ENCODE assay signal across 9 cellular contexts in genomic region chr5:10140195-10140973, GRCh38.
A peak's percentile ranks its signal among the peaks of the same experiment; 100 is the strongest.
DNase-seq lines count a peak whose midpoint lies in the region; ATAC-seq and TF ChIP-seq lines count a peak whose summit lies in the region.
"Had no signal": no experiment of that assay in that cellular context is flagged by ENCODE, and none has a peak within 500 bp of the region (broad histone marks: within the 10 kb centered on the region; RNA-seq: fewer than 3 reads in every experiment).

No MANE protein-coding gene starts in this region.

- H3K27me3 ChIP-seq in PC-3 (ENCODE audit: low read length) = no peaks in the 10 kb centered on the region
- no peaks in the 10 kb centered on the region for H3K27me3 ChIP-seq in CD4-positive, alpha-beta memory T cell (ENCODE audit: insufficient read depth, low read length)
- H3K27me3 ChIP-seq in Karpas-422 (ENCODE audit: low read length) = no peaks in the 10 kb centered on the region

- H3K4me3 Mint-ChIP-seq in stimulated activated naive CD8-positive, alpha-beta T cell treated with anti-CD3 and anti-CD28 coated beads, Interleukin-15, amount 100 ng/mL, for 72 hours = no peak overlapping the region
- H3K4me3 Mint-ChIP-seq in CD4-positive, alpha-beta memory T cell = no peak overlapping the region

- POLR2A ChIA-PET in PC-3 (lab: Charles Lee; ENCODE audit: unreplicated experiment) = no interaction called here
- POLR2A ChIA-PET in CD4-positive, alpha-beta memory T cell (lab: Charles Lee; ENCODE audit: partially characterized antibody) = no interaction called here

- H4K20me1 ChIP-seq in PC-3 (ENCODE audit: low read length) (no peaks in the 10 kb centered on the region), Karpas-422 (ENCODE audit: insufficient read depth, low read depth, low read length) (no peaks in the 10 kb centered on the region)

- H3K4me1 Mint-ChIP-seq in stimulated activated naive CD8-positive, alpha-beta T cell treated with anti-CD3 and anti-CD28 coated beads, Interleukin-15, amount 100 ng/mL, for 72 hours = no peaks in the 10 kb centered on the region
- H3K4me1 Mint-ChIP-seq in CD4-positive, alpha-beta memory T cell = no peaks in the 10 kb centered on the region

- H3K36me3 Mint-ChIP-seq in CD4-positive, alpha-beta memory T cell = no peaks in the 10 kb centered on the region

- peak; percentile 33 for ATAC-seq in stimulated activated naive CD8-positive, alpha-beta T cell treated with anti-CD3 and anti-CD28 coated beads, Interleukin-15, amount 100 ng/mL, for 72 hours
- no peak for ATAC-seq in stimulated activated naive CD8-positive, alpha-beta T cell treated with anti-CD3 and anti-CD28 coated beads, Interleukin-15, Interleukin-2, amounts not matched to agents 100 U/mL and 50 U/mL, for 24 hours
- peak; percentile 87 for ATAC-seq in PC-3

- H3K4me3 ChIP-seq in PC-3 (ENCODE audit: low read length) = no peak overlapping the region
- H3K4me3 ChIP-seq in fibroblast of villous mesenchyme (ENCODE audit: low read depth, low read length) = no peak overlapping the region
- H3K4me3 ChIP-seq in CD4-positive, alpha-beta memory T cell (ENCODE audit: low read length in 2 of 2) = no peak overlapping the region
- no peak overlapping the region for H3K4me3 ChIP-seq in Karpas-422 (ENCODE audit: low read length)

- H2AFZ ChIP-seq in PC-3 (ENCODE audit: low read length) = no peak overlapping the region
- no peak overlapping the region for H2AFZ ChIP-seq in Karpas-422 (ENCODE audit: low read length)

- H3K9me3 ChIP-seq in PC-3 (ENCODE audit: low read length) (no peaks in the 10 kb centered on the region), Karpas-422 (ENCODE audit: low read length) (no peaks in the 10 kb centered on the region)
- H3K9me3 ChIP-seq in CD4-positive, alpha-beta memory T cell (ENCODE audit: control insufficient read depth in 1 of 2, low read length in 2 of 2) = no peaks in the 10 kb centered on the region

- H3K27ac Mint-ChIP-seq in stimulated activated naive CD8-positive, alpha-beta T cell treated with anti-CD3 and anti-CD28 coated beads, Interleukin-15, amount 100 ng/mL, for 72 hours = peak overlapping the region in 1 of 2 donors; percentile 16
- no peak overlapping the region for H3K27ac Mint-ChIP-seq in CD4-positive, alpha-beta memory T cell

- DNase-seq in stimulated activated naive CD8-positive, alpha-beta T cell treated with anti-CD3 and anti-CD28 coated beads, Interleukin-15, amount 100 ng/mL, for 72 hours = no peak
- no peak for DNase-seq in stimulated activated naive CD8-positive, alpha-beta T cell treated with anti-CD3 and anti-CD28 coated beads, Interleukin-15, Interleukin-2, amounts not matched to agents 100 U/mL and 50 U/mL, for 24 hours
- DNase-seq in PC-3 (peak; percentile 58), fibroblast of villous mesenchyme (ENCODE audit: low read depth) (peak; percentile 7), GDM1 (lab: John Stamatoyannopoulos, UW) (no peak), GM19238 (ENCODE audit: insufficient read length, low spot score) (no peak), Karpas-422 (no peak)
- DNase-seq in CD4-positive, alpha-beta memory T cell = no peak
- DNase-seq: stimulated activated CD4-positive, alpha-beta T cell treated with anti-CD3 and anti-CD28 coated beads, Interleukin-4, amount 100 ng/mL, for 24 hours had no signal

- BruUV-seq in PC-3 (replicated peaks; lab: Mats Ljungman, UMichigan) = no TSS peak

- peak; percentile 76 for TF ChIP-seq CTCF in PC-3 (conservative IDR thresholded peaks at IDR 0.05; ENCODE audit: low read depth, low read length)
- peak; percentile 30 for TF ChIP-seq CTCF in fibroblast of villous mesenchyme (IDR thresholded peaks at IDR 0.05; ENCODE audit: insufficient read depth, low read depth, low read length)

- no peaks in the 10 kb centered on the region for H3K27me3 Mint-ChIP-seq in stimulated activated naive CD8-positive, alpha-beta T cell treated with anti-CD3 and anti-CD28 coated beads, Interleukin-15, amount 100 ng/mL, for 72 hours
- H3K27me3 Mint-ChIP-seq in CD4-positive, alpha-beta memory T cell = peaks cover 0 to 2% of the 10 kb centered on the region in 2 donors

- H3K4me1 ChIP-seq in PC-3 (ENCODE audit: insufficient read depth, low read length) = no peaks in the 10 kb centered on the region
- no peaks in the 10 kb centered on the region for H3K4me1 ChIP-seq in CD4-positive, alpha-beta memory T cell (ENCODE audit: insufficient read depth, low read length)
- no peaks in the 10 kb centered on the region for H3K4me1 ChIP-seq in Karpas-422 (ENCODE audit: low read length)

- H3K9me2 ChIP-seq in PC-3 (replicated peaks; ENCODE audit: low read length) (no peaks in the 10 kb centered on the region), Karpas-422 (replicated peaks; ENCODE audit: insufficient read depth, low read length) (no peaks in the 10 kb centered on the region)

- CTCF ChIA-PET in PC-3 (lab: Charles Lee) = no interaction called here
- CTCF ChIA-PET in CD4-positive, alpha-beta memory T cell (lab: Charles Lee; ENCODE audit: partially characterized antibody) = no interaction called here

- no peaks in the 10 kb centered on the region for H3K79me2 ChIP-seq in PC-3 (ENCODE audit: low read length)
- H3K79me2 ChIP-seq in Karpas-422 (ENCODE audit: low read length) = no peaks in the 10 kb centered on the region

- H3K9ac ChIP-seq in PC-3 (ENCODE audit: low read length) = no peak overlapping the region
- no peak overlapping the region for H3K9ac ChIP-seq in Karpas-422 (ENCODE audit: low read length)

- no peaks in the 10 kb centered on the region for H3K36me3 ChIP-seq in PC-3 (ENCODE audit: low read depth, low read length)
- no peaks in the 10 kb centered on the region for H3K36me3 ChIP-seq in CD4-positive, alpha-beta memory T cell (ENCODE audit: insufficient read depth, low read length)
- H3K36me3 ChIP-seq in Karpas-422 (ENCODE audit: insufficient read depth, low read length) = no peaks in the 10 kb centered on the region

- intact Hi-C loops in PC-3 (cut with micrococcal nuclease) = loop anchor here (1.0 to 10.0 kb wide), 3 partner anchors 93 to 986 kb away; partner anchors contain the start of gene SEMA5A
- intact Hi-C loops in CD4-positive, alpha-beta memory T cell (cut with micrococcal nuclease) = no loop called here

- no peaks in the 10 kb centered on the region for H3K9me3 Mint-ChIP-seq in stimulated activated naive CD8-positive, alpha-beta T cell treated with anti-CD3 and anti-CD28 coated beads, Interleukin-15, amount 100 ng/mL, for 72 hours
- H3K9me3 Mint-ChIP-seq in CD4-positive, alpha-beta memory T cell = no peaks in the 10 kb centered on the region

- H3F3A ChIP-seq in PC-3 (ENCODE audit: low read length, unreplicated experiment) = no peaks in the 10 kb centered on the region

- no peak overlapping the region for H3K4me2 ChIP-seq in PC-3 (ENCODE audit: low read length)
- no peak overlapping the region for H3K4me2 ChIP-seq in Karpas-422 (ENCODE audit: low read depth, low read length, poor library complexity, severe bottlenecking)

- H3K27ac ChIP-seq in PC-3 (ENCODE audit: low read length) (no peak overlapping the region), Karpas-422 (ENCODE audit: low read length) (no peak overlapping the region)
- no peak overlapping the region for H3K27ac ChIP-seq in CD4-positive, alpha-beta memory T cell (ENCODE audit: low read depth, low read length)

Comparison
In these comparisons a context has a peak if more than half of its experiments do, and no peak if none do; other contexts are left out.
1. DNase-seq: peak in PC-3 (single experiment) and fibroblast of villous mesenchyme (single experiment); none in stimulated activated naive CD8-positive, alpha-beta T cell treated with anti-CD3 and anti-CD28 coated beads, Interleukin-15, amount 100 ng/mL, for 72 hours (0 of 2), stimulated activated naive CD8-positive, alpha-beta T cell treated with anti-CD3 and anti-CD28 coated beads, Interleukin-15, Interleukin-2, amounts not matched to agents 100 U/mL and 50 U/mL, for 24 hours (single experiment), CD4-positive, alpha-beta memory T cell (0 of 5), GDM1 (single experiment), GM19238 (single experiment) and Karpas-422 (single experiment).